In the genomic region with DNA sequence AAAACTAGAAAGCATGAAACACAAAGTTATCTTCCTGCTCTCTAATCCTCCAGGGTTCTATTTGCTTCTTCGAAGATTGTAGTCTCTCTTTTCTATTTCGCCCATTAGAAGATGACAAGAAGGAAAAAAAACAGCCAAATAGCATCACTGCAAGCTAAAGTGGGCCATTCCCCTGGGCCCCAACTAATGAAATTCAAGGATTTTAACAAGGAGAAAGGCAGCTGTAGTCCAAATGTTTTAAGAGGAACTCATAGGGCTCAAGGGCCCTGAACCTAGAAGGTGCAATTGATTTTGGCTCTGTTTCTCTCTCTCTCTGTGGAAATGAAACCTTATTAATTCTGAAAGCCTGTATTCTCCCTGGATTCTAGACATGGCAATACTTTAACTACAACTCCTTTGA, we compare ENCODE assay signal across 17 cellular contexts. TPM values are rescaled to one million over a fixed set of nuclear protein-coding genes. Genes with fewer than 3 reads are reported as not detected.
DNase-seq lines count a peak whose midpoint lies in the region; ATAC-seq and TF ChIP-seq lines count a peak whose summit lies in the region.
"Had no signal": no experiment of that assay in that cellular context is flagged by ENCODE, and none has a peak within 500 bp of the region (broad histone marks: within the 10 kb centered on the region; RNA-seq: fewer than 3 reads in every experiment).

No MANE protein-coding gene starts in this region.

- H3K9ac ChIP-seq in rectal smooth muscle tissue (ENCODE audit: low read length): no peak overlapping the region

- POLR2A ChIA-PET in AG04450 (lab: Yijun Ruan, JAX): interaction anchor here (0.6 to 1.5 kb wide), 6 partner anchors 16 to 154 kb away, joined by 3 to 6 read pairs (median 4); a partner anchor contains a TSS
- POLR2A ChIA-PET in naive thymus-derived CD4-positive, alpha-beta T cell (lab: Charles Lee): no interaction called here

- TF ChIP-seq CTCF in AG04450 (IDR thresholded peaks at IDR 0.05; ENCODE audit: low read depth, low read length): no peak

- no peak for ATAC-seq in naive thymus-derived CD4-positive, alpha-beta T cell
- ATAC-seq in HG02623 (IDR thresholded peaks at IDR 0.05; ENCODE audit: unreplicated experiment): no peak
- ATAC-seq: naive thymus-derived CD8-positive, alpha-beta T cell; stimulated activated naive B cell treated with anti-CD40 and anti-IgM and Interleukin-4, amounts not matched to agents 10 μg/mL and 1 μg/mL and 100 μg/mL, for 72 hours had no signal

- DNase-seq in AG04450 (ENCODE audit: low read depth, low spot score): no peak
- DNase-seq in SK-MEL-5 (ENCODE audit: low read depth, low spot score): peak; percentile 2
- DNase-seq in fibroblast of peridontal ligament (ENCODE audit: extremely low read depth): peak; percentile 76
- DNase-seq in T-helper 2 cell: no peak
- no peak for DNase-seq in naive thymus-derived CD4-positive, alpha-beta T cell
- DNase-seq in NCI-H526 treated with DMSO at 0.1 percent for 48 hours (lab: John Stamatoyannopoulos, UW): no peak
- DNase-seq: activated CD4-positive, alpha-beta memory T cell treated with anti-CD3 and anti-CD28 coated beads for 36 hours; activated naive CD4-positive, alpha-beta T cell treated with anti-CD3 and anti-CD28 coated beads, Interleukin-2, amount 50 U/mL, for 16 hours; effector memory CD4-positive, alpha-beta T cell; naive thymus-derived CD8-positive, alpha-beta T cell; NCI-H1092 treated with DMSO at 0.1 percent for 48 hours; NCI-H82; stimulated activated naive B cell treated with anti-CD40 and anti-IgM and Interleukin-4, amounts not matched to agents 10 μg/mL and 1 μg/mL and 100 μg/mL, for 72 hours had no signal

- H3K9me3 Mint-ChIP-seq in naive thymus-derived CD4-positive, alpha-beta T cell: no peaks in the 10 kb centered on the region
- H3K9me3 Mint-ChIP-seq: activated CD4-positive, alpha-beta memory T cell treated with anti-CD3 and anti-CD28 coated beads for 36 hours; naive thymus-derived CD8-positive, alpha-beta T cell; stimulated activated naive B cell treated with anti-CD40 and anti-IgM and Interleukin-4, amounts not matched to agents 10 μg/mL and 1 μg/mL and 100 μg/mL, for 72 hours; T-helper 1 cell treated with Interleukin-12 subunit alpha and Interleukin-12 subunit beta and Interleukin-4 antibody, amounts not matched to agents 30 μg/mL and 1 μg/mL, for 36 hours had no signal

- CTCF ChIA-PET in AG04450 (lab: Charles Lee): no interaction called here
- CTCF ChIA-PET in naive thymus-derived CD4-positive, alpha-beta T cell (lab: Charles Lee): no interaction called here

- peak overlapping the region in 1 of 9 donors; percentile 72 for H3K27ac Mint-ChIP-seq in naive thymus-derived CD4-positive, alpha-beta T cell
- H3K27ac Mint-ChIP-seq: activated CD4-positive, alpha-beta memory T cell treated with anti-CD3 and anti-CD28 coated beads for 36 hours; B cell; stimulated activated naive B cell treated with anti-CD40 and anti-IgM and Interleukin-4, amounts not matched to agents 10 μg/mL and 1 μg/mL and 100 μg/mL, for 72 hours; T-helper 1 cell treated with Interleukin-12 subunit alpha and Interleukin-12 subunit beta and Interleukin-4 antibody, amounts not matched to agents 30 μg/mL and 1 μg/mL, for 36 hours had no signal

- H3K27me3 Mint-ChIP-seq in naive thymus-derived CD4-positive, alpha-beta T cell: peaks cover 0 to 4% (median 0%) of the 10 kb centered on the region in 5 donors
- H3K27me3 Mint-ChIP-seq: activated CD4-positive, alpha-beta memory T cell treated with anti-CD3 and anti-CD28 coated beads for 36 hours; B cell; naive thymus-derived CD8-positive, alpha-beta T cell; stimulated activated naive B cell treated with anti-CD40 and anti-IgM and Interleukin-4, amounts not matched to agents 10 μg/mL and 1 μg/mL and 100 μg/mL, for 72 hours had no signal

- H3K36me3 Mint-ChIP-seq in naive thymus-derived CD4-positive, alpha-beta T cell: peaks cover 0 to 57% (median 28%) of the 10 kb centered on the region in 5 donors

- in situ Hi-C loops in SK-MEL-5 (cut with HindIII; ENCODE audit: low pct_unique_long_range_greater_than_20kb, low sequenced_read_pairs): no loop called here

- H3K9me3 ChIP-seq in AG04450 (ENCODE audit: control insufficient read depth, insufficient read depth, low read length): no peaks in the 10 kb centered on the region
- no peaks in the 10 kb centered on the region for H3K9me3 ChIP-seq in naive thymus-derived CD4-positive, alpha-beta T cell (ENCODE audit: control insufficient read depth in 2 of 3, low read length in 3 of 3)

- H3K4me3 Mint-ChIP-seq in naive thymus-derived CD4-positive, alpha-beta T cell: no peak overlapping the region
- H3K4me3 Mint-ChIP-seq: activated CD4-positive, alpha-beta memory T cell treated with anti-CD3 and anti-CD28 coated beads for 36 hours; B cell; naive thymus-derived CD8-positive, alpha-beta T cell; stimulated activated naive B cell treated with anti-CD40 and anti-IgM and Interleukin-4, amounts not matched to agents 10 μg/mL and 1 μg/mL and 100 μg/mL, for 72 hours; T-helper 1 cell treated with Interleukin-12 subunit alpha and Interleukin-12 subunit beta and Interleukin-4 antibody, amounts not matched to agents 30 μg/mL and 1 μg/mL, for 36 hours had no signal

- H3K4me3 ChIP-seq in AG04450 (ENCODE audit: low read depth, low read length) (no peak overlapping the region), rectal smooth muscle tissue (ENCODE audit: low read length) (no peak overlapping the region)
- no peak overlapping the region for H3K4me3 ChIP-seq in naive thymus-derived CD4-positive, alpha-beta T cell (ENCODE audit: low read length)

- no peaks in the 10 kb centered on the region for H3K36me3 ChIP-seq in rectal smooth muscle tissue (ENCODE audit: control insufficient read depth, insufficient read depth, low read length)
- no peaks in the 10 kb centered on the region for H3K36me3 ChIP-seq in naive thymus-derived CD4-positive, alpha-beta T cell (ENCODE audit: control insufficient read depth in 2 of 3, insufficient read depth in 3 of 3, low read length in 3 of 3)

- peaks cover 0 to 11% (median 5%) of the 10 kb centered on the region in 7 donors for H3K4me1 Mint-ChIP-seq in naive thymus-derived CD4-positive, alpha-beta T cell
- H3K4me1 Mint-ChIP-seq: B cell; stimulated activated naive B cell treated with anti-CD40 and anti-IgM and Interleukin-4, amounts not matched to agents 10 μg/mL and 1 μg/mL and 100 μg/mL, for 72 hours had no signal

- no peaks in the 10 kb centered on the region for H3K4me1 ChIP-seq in rectal smooth muscle tissue (ENCODE audit: control insufficient read depth, insufficient read depth, low read length)
- H3K4me1 ChIP-seq in naive thymus-derived CD4-positive, alpha-beta T cell (ENCODE audit: control insufficient read depth in 2 of 2, insufficient read depth in 2 of 2, low read length in 2 of 2): no peaks in the 10 kb centered on the region

- intact Hi-C loops in naive thymus-derived CD4-positive, alpha-beta T cell (cut with micrococcal nuclease): no loop called here

- H3K27me3 ChIP-seq in AG04450 (ENCODE audit: control insufficient read depth, insufficient read depth, low read length): no peaks in the 10 kb centered on the region
- H3K27me3 ChIP-seq in rectal smooth muscle tissue (ENCODE audit: control insufficient read depth, insufficient read depth, low read length): no peaks in the 10 kb centered on the region
- no peaks in the 10 kb centered on the region for H3K27me3 ChIP-seq in naive thymus-derived CD4-positive, alpha-beta T cell (ENCODE audit: control insufficient read depth in 2 of 2, insufficient read depth in 2 of 2, low read length in 2 of 2)

- H3K27ac ChIP-seq in AG04450 (ENCODE audit: low read depth, low read length): peak overlapping the region; percentile 74
- peak overlapping the region; percentile 8 for H3K27ac ChIP-seq in rectal smooth muscle tissue (ENCODE audit: low read depth, low read length)
- H3K27ac ChIP-seq in naive thymus-derived CD4-positive, alpha-beta T cell (ENCODE audit: low read depth, low read length): no peak overlapping the region

RNA-seq across cellular contexts. Expression of a gene that starts 53.6 kb away (rescaled TPM):
- polyA plus RNA-seq in AG04450 (2011; rRNA removed): 0.38 and 0.76 TPM in 2 replicates
- polyA minus RNA-seq in AG04450 (2011; rRNA and poly(A)+ RNA removed): 0.60 and 1.1 TPM in 2 replicates
- 4.9 and 7.8 TPM in 2 replicates for total RNA-seq in SK-MEL-5 (2014; rRNA removed; shearing (Covaris generic))
- 1.7 and 3.4 TPM in 2 replicates for polyA plus RNA-seq in SK-MEL-5 (2015; cell fraction: cytosol; rRNA removed)
- polyA plus RNA-seq in SK-MEL-5 (2015; cell fraction: nucleus; rRNA removed): 4.2 and 6.7 TPM in 2 replicates
- 10 to 100 TPM in 2 of 5 experiments, 1 to 10 TPM in 2, under 1 TPM in 1; 0.75 to 17.5 (median 8.9) TPM for total RNA-seq in naive thymus-derived CD4-positive, alpha-beta T cell
- polyA plus RNA-seq in naive thymus-derived CD4-positive, alpha-beta T cell: under 1 TPM; 0.39 to 0.46 TPM

Comparison
In these comparisons a context has a peak if more than half of its experiments do, and no peak if none do; other contexts are left out.
1. DNase-seq: peak in SK-MEL-5 (single experiment) and fibroblast of peridontal ligament (single experiment); none in AG04450 (single experiment), T-helper 2 cell (0 of 5), naive thymus-derived CD4-positive, alpha-beta T cell (0 of 9) and NCI-H526 treated with DMSO at 0.1 percent for 48 hours (single experiment).